ENCODE assay signal across 27 cellular contexts in the genomic region with DNA sequence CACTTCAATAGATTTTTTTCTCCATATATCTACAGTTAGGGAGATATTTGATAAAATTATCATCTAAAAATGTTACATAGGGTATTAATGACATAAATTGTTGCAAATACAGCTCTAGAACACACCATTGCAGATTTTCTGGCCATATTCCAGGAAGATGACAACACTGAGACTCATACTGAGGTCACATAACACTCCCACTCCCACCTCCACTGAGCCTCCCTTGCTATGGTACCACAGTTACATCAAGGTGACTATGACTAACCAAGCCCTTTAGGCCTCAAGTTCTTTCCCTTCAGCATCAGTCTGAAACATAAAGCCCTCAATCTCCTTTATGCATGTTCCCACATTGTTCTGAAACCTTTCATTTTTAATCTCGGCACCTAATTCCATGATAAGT.
"Had no signal": no experiment of that assay in that cellular context is flagged by ENCODE, and none has a peak within 500 bp of the region (broad histone marks: within the 10 kb centered on the region; RNA-seq: fewer than 3 reads in every experiment).

No MANE protein-coding gene starts in this region.

- H3K9me3 ChIP-seq: pancreas, prostate gland, thoracic aorta, tibial artery, upper lobe of right lung had no signal

- H3K4me3 Mint-ChIP-seq: memory B cell; naive thymus-derived CD4-positive, alpha-beta T cell; natural killer cell treated with Interleukin-12 subunit alpha and Interleukin-12 subunit beta and Interleukin-15 and Interleukin-18, amount 100 ng/mL, for 72 hours; stimulated activated naive B cell treated with anti-CD40 and anti-IgM and Interleukin-4, amounts not matched to agents 10 μg/mL and 1 μg/mL and 100 μg/mL, for 72 hours had no signal

- H3K27me3 Mint-ChIP-seq: memory B cell; naive thymus-derived CD4-positive, alpha-beta T cell; natural killer cell treated with Interleukin-12 subunit alpha and Interleukin-12 subunit beta and Interleukin-15 and Interleukin-18, amount 100 ng/mL, for 72 hours; stimulated activated naive B cell treated with anti-CD40 and anti-IgM and Interleukin-4, amounts not matched to agents 10 μg/mL and 1 μg/mL and 100 μg/mL, for 72 hours had no signal

- H3K27me3 ChIP-seq: pancreas, stomach, tibial artery, upper lobe of right lung had no signal

- H3K27ac ChIP-seq: left ventricle myocardium inferior, pancreas, prostate gland, skin epidermis, stomach, thoracic aorta, tibial artery, upper lobe of right lung had no signal

- H3K36me3 Mint-ChIP-seq: memory B cell; naive thymus-derived CD4-positive, alpha-beta T cell; stimulated activated naive B cell treated with anti-CD40 and anti-IgM and Interleukin-4, amounts not matched to agents 10 μg/mL and 1 μg/mL and 100 μg/mL, for 72 hours had no signal

- H3K4me3 ChIP-seq: left ventricle myocardium inferior, lung, mucosa of descending colon, pancreas, prostate gland, skin epidermis, stomach, thoracic aorta, tibial artery, upper lobe of right lung had no signal

- ATAC-seq: mucosa of descending colon; naive thymus-derived CD4-positive, alpha-beta T cell; natural killer cell treated with Interleukin-12 subunit alpha and Interleukin-12 subunit beta and Interleukin-15 and Interleukin-18, amount 100 ng/mL, for 72 hours; pancreas; right cardiac atrium; sciatic nerve; stimulated activated naive B cell treated with anti-CD40 and anti-IgM and Interleukin-4, amounts not matched to agents 10 μg/mL and 1 μg/mL and 100 μg/mL, for 72 hours; stimulated activated naive CD8-positive, alpha-beta T cell treated with anti-CD3 and anti-CD28 coated beads, Interleukin-15, Interleukin-2, amounts not matched to agents 100 U/mL and 50 U/mL, for 24 hours; upper lobe of right lung had no signal

- H3K36me3 ChIP-seq: left ventricle myocardium inferior, pancreas, prostate gland, stomach, thoracic aorta, tibial artery, upper lobe of right lung had no signal

- DNase-seq: hippocampal formation; kidney glomerular epithelial cell; left ventricle myocardium inferior; midbrain; mucosa of descending colon; naive thymus-derived CD4-positive, alpha-beta T cell; pancreas; posterior cingulate gyrus; retina; right cardiac atrium; stimulated activated CD4-positive, alpha-beta T cell treated with anti-CD3 and anti-CD28 coated beads, Interleukin-12 subunit alpha, Interleukin-12 subunit beta, amount 100 ng/mL, for 4 hours; stimulated activated CD4-positive, alpha-beta T cell treated with anti-CD3 and anti-CD28 coated beads, Interleukin-15, amount 100 ng/mL, for 24 hours; stimulated activated CD4-positive, alpha-beta T cell treated with anti-CD3 and anti-CD28 coated beads, Interleukin-2, amount 100 ng/mL, for 24 hours; stimulated activated CD4-positive, alpha-beta T cell treated with anti-CD3 and anti-CD28 coated beads, Interleukin-4, amount 100 ng/mL, for 1 hour; stimulated activated naive B cell treated with anti-CD40 and anti-IgM and Interleukin-4, amounts not matched to agents 10 μg/mL and 1 μg/mL and 100 μg/mL, for 72 hours; stimulated activated naive CD8-positive, alpha-beta T cell treated with anti-CD3 and anti-CD28 coated beads, Interleukin-15, Interleukin-2, amounts not matched to agents 100 U/mL and 50 U/mL, for 24 hours; stomach; tibial artery; trophoblast cell; upper lobe of right lung had no signal

- H3K4me1 Mint-ChIP-seq: memory B cell; naive thymus-derived CD4-positive, alpha-beta T cell; stimulated activated naive B cell treated with anti-CD40 and anti-IgM and Interleukin-4, amounts not matched to agents 10 μg/mL and 1 μg/mL and 100 μg/mL, for 72 hours had no signal

- H3K27ac Mint-ChIP-seq: memory B cell; naive thymus-derived CD4-positive, alpha-beta T cell; natural killer cell treated with Interleukin-12 subunit alpha and Interleukin-12 subunit beta and Interleukin-15 and Interleukin-18, amount 100 ng/mL, for 72 hours; stimulated activated naive B cell treated with anti-CD40 and anti-IgM and Interleukin-4, amounts not matched to agents 10 μg/mL and 1 μg/mL and 100 μg/mL, for 72 hours had no signal

- H3K4me1 ChIP-seq: left ventricle myocardium inferior, pancreas, prostate gland, stomach, tibial artery, upper lobe of right lung had no signal
